ENCODE assay signal across 1 cellular context in genomic region chr4:1380368-1381151, GRCh38.
TF ChIP-seq lines count a peak whose summit lies in the region.

No MANE protein-coding gene starts in this region.

TF ChIP-seq in HepG2, 621 proteins besides CTCF, POLR2A, EP300 and RAD21:
- TF ChIP-seq, protein P1, sequence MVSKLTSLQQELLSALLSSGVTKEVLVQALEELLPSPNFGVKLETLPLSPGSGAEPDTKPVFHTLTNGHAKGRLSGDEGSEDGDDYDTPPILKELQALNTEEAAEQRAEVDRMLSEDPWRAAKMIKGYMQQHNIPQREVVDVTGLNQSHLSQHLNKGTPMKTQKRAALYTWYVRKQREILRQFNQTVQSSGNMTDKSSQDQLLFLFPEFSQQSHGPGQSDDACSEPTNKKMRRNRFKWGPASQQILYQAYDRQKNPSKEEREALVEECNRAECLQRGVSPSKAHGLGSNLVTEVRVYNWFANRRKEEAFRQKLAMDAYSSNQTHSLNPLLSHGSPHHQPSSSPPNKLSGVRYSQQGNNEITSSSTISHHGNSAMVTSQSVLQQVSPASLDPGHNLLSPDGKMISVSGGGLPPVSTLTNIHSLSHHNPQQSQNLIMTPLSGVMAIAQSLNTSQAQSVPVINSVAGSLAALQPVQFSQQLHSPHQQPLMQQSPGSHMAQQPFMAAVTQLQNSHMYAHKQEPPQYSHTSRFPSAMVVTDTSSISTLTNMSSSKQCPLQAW (CRISPR knock-in tag; IDR thresholded peaks at IDR 0.05): no peak
- TF ChIP-seq MYNN (CRISPR knock-in tag; IDR thresholded peaks at IDR 0.05; ENCODE audit: low read depth) (no peak), NRL (CRISPR knock-in tag; IDR thresholded peaks at IDR 0.05; ENCODE audit: borderline replicate concordance) (no peak), ZBTB8A (CRISPR knock-in tag; IDR thresholded peaks at IDR 0.05; ENCODE audit: borderline replicate concordance, low read depth) (no peak), ZNF33A (CRISPR knock-in tag; IDR thresholded peaks at IDR 0.05; ENCODE audit: borderline replicate concordance) (no peak), ZNF460 (CRISPR knock-in tag; IDR thresholded peaks at IDR 0.05; ENCODE audit: borderline replicate concordance) (no peak), ZNF124 (CRISPR knock-in tag; IDR thresholded peaks at IDR 0.05) (no peak), AHR (CRISPR knock-in tag; IDR thresholded peaks at IDR 0.05) (no peak), ISX (CRISPR knock-in tag; conservative IDR thresholded peaks at IDR 0.05) (no peak), ZNF816 (CRISPR knock-in tag; IDR thresholded peaks at IDR 0.05; ENCODE audit: borderline replicate concordance) (no peak), ZHX1 (CRISPR knock-in tag; IDR thresholded peaks at IDR 0.05; ENCODE audit: low read depth) (no peak), MEF2D (CRISPR knock-in tag; IDR thresholded peaks at IDR 0.05) (no peak), ZNF207 (IDR thresholded peaks at IDR 0.05; ENCODE audit: borderline replicate concordance) (no peak), TOE1 (CRISPR knock-in tag; IDR thresholded peaks at IDR 0.05) (no peak), ZNF121 (CRISPR knock-in tag; IDR thresholded peaks at IDR 0.05) (no peak), BCL6 (CRISPR knock-in tag; IDR thresholded peaks at IDR 0.05) (no peak), FOXK1 (CRISPR knock-in tag; IDR thresholded peaks at IDR 0.05; ENCODE audit: borderline replicate concordance, low read depth) (no peak), SSRP1 (CRISPR knock-in tag; IDR thresholded peaks at IDR 0.05) (no peak), ZNF274 (CRISPR knock-in tag; IDR thresholded peaks at IDR 0.05) (no peak), PCBP2 (optimal IDR thresholded peaks at IDR 0.05; ENCODE audit: low read depth, low read length, poor library complexity, severe bottlenecking) (no peak)
